11 cellular contexts compared by ENCODE assay signal in the genomic region with DNA sequence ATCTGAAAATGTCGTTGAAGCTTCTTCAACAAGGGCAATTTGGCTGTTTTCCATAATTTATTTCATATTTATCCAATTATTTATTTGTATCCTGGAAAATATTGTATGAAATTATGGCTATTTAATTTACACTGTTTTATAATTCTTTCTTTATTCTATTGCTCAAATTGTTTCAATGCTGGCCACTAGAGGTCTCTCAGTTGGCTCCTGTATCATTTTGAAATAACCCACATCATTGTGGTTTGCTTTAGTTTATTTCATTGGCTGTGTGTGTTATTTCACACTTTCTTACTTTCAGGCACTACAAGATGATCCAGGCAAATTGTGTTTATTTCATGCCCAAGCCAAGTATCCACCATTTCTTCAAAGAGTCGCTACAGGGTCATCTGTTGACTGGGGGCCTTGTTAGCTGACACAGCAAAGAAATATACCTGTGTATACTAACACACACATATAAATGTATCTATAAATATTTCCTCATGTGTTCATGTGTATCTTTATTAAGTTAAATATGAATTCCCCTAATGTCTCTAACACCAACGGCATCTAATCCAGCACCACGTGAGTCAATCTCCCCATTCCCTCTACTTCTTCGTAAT.
A peak's percentile ranks its signal among the peaks of the same experiment; 100 is the strongest.
DNase-seq lines count a peak whose midpoint lies in the region; ATAC-seq and TF ChIP-seq lines count a peak whose summit lies in the region.
"Had no signal": no experiment of that assay in that cellular context is flagged by ENCODE, and none has a peak within 500 bp of the region (broad histone marks: within the 10 kb centered on the region; RNA-seq: fewer than 3 reads in every experiment).

No MANE protein-coding gene starts in this region.

- H3K4me3 Mint-ChIP-seq in activated naive CD8-positive, alpha-beta T cell treated with anti-CD3 and anti-CD28 coated beads for 36 hours: no peak overlapping the region
- H3K4me3 Mint-ChIP-seq: activated naive CD4-positive, alpha-beta T cell treated with anti-CD3 and anti-CD28 coated beads, Interleukin-2, amount 50 U/mL, for 24 hours had no signal

- H3K27ac Mint-ChIP-seq in activated naive CD8-positive, alpha-beta T cell treated with anti-CD3 and anti-CD28 coated beads for 36 hours: no peak overlapping the region
- H3K27ac Mint-ChIP-seq: activated naive CD4-positive, alpha-beta T cell treated with anti-CD3 and anti-CD28 coated beads, Interleukin-2, amount 50 U/mL, for 24 hours had no signal

- TF ChIP-seq CTCF in esophagus muscularis mucosa (IDR thresholded peaks at IDR 0.05): peak in 2 of 3 experiments; percentile 35 to 46

- DNase-seq in DMS53 (lab: John Stamatoyannopoulos, UW) (peak; percentile 31), DMS53 treated with DMSO at 0.1 percent for 48 hours (lab: John Stamatoyannopoulos, UW; ENCODE audit: unreplicated experiment) (no peak), OCI-M1 (lab: John Stamatoyannopoulos, UW) (peak; percentile 24), esophagus muscularis mucosa (ENCODE audit: extremely low spot score) (no peak), stromal cell of bone marrow (ENCODE audit: low read depth) (peak; percentile 1), amniotic stem cell (lab: John Stamatoyannopoulos, UW) (no peak)
- no peak for DNase-seq in activated naive CD8-positive, alpha-beta T cell treated with anti-CD3 and anti-CD28 coated beads for 36 hours
- DNase-seq: stimulated activated CD4-positive, alpha-beta T cell treated with anti-CD3 and anti-CD28 coated beads, Interleukin-4, amount 100 ng/mL, for 24 hours had no signal

- no peak overlapping the region for H3K27ac ChIP-seq in esophagus muscularis mucosa (replicated peaks in 1 of 4)
- H3K27ac ChIP-seq: SJSA1 had no signal

- ATAC-seq in HG02798 (IDR thresholded peaks at IDR 0.05; ENCODE audit: poor library complexity, unreplicated experiment): no peak

- no peaks in the 10 kb centered on the region for H3K9me3 ChIP-seq in esophagus muscularis mucosa

- no peaks in the 10 kb centered on the region for H3K27me3 Mint-ChIP-seq in activated naive CD8-positive, alpha-beta T cell treated with anti-CD3 and anti-CD28 coated beads for 36 hours

- H3K4me1 ChIP-seq in esophagus muscularis mucosa: no peaks in the 10 kb centered on the region
- H3K4me1 ChIP-seq: SJSA1 had no signal

- no peaks in the 10 kb centered on the region for H3K36me3 ChIP-seq in esophagus muscularis mucosa
- H3K36me3 ChIP-seq: SJSA1 had no signal

- TF ChIP-seq EP300 in esophagus muscularis mucosa (IDR thresholded peaks at IDR 0.05): no peak

- intact Hi-C loops in esophagus muscularis mucosa (cut with DNase I): no loop called here

- H3K4me3 ChIP-seq in esophagus muscularis mucosa: no peak overlapping the region
- H3K4me3 ChIP-seq: SJSA1 had no signal

- WGBS in esophagus muscularis mucosa: 75% methylated on average over 5 of the region's 5 CpGs

- H3K36me3 Mint-ChIP-seq in activated naive CD8-positive, alpha-beta T cell treated with anti-CD3 and anti-CD28 coated beads for 36 hours: no peaks in the 10 kb centered on the region

- no peak for TF ChIP-seq POLR2A in esophagus muscularis mucosa (IDR thresholded peaks at IDR 0.05; ENCODE audit: low read depth)

- H3K27me3 ChIP-seq in esophagus muscularis mucosa: no peaks in the 10 kb centered on the region
- H3K27me3 ChIP-seq: SJSA1 had no signal

- no peaks in the 10 kb centered on the region for H3K4me1 Mint-ChIP-seq in activated naive CD8-positive, alpha-beta T cell treated with anti-CD3 and anti-CD28 coated beads for 36 hours

- H3K9me3 Mint-ChIP-seq in activated naive CD8-positive, alpha-beta T cell treated with anti-CD3 and anti-CD28 coated beads for 36 hours: peaks cover 9% of the 10 kb centered on the region

Comparison
In these comparisons a context has a peak if more than half of its experiments do, and no peak if none do; other contexts are left out.
1. DNase-seq: peak in DMS53 (single experiment), OCI-M1 (single experiment) and stromal cell of bone marrow (single experiment); none in DMS53 treated with DMSO at 0.1 percent for 48 hours (single experiment), esophagus muscularis mucosa (single experiment), amniotic stem cell (single experiment) and activated naive CD8-positive, alpha-beta T cell treated with anti-CD3 and anti-CD28 coated beads for 36 hours (single experiment).